21 cellular contexts compared by ENCODE assay signal in genomic region chr11:66150725-66151124, GRCh38.
DNase-seq lines count a peak whose midpoint lies in the region; ATAC-seq, FAIRE-seq and TF ChIP-seq lines count a peak whose summit lies in the region.
"Had no signal": no experiment of that assay in that cellular context is flagged by ENCODE, and none has a peak within 500 bp of the region (broad histone marks: within the 10 kb centered on the region; RNA-seq: fewer than 3 reads in every experiment).

No MANE protein-coding gene starts in this region.

- H3K27me3 ChIP-seq in cardiac muscle cell (no peaks in the 10 kb centered on the region), right atrium auricular region (no peaks in the 10 kb centered on the region), mesenchymal stem cell (ENCODE audit: control insufficient read depth in 1 of 2, insufficient read depth in 1 of 2, low read length in 2 of 2) (no peaks in the 10 kb centered on the region), smooth muscle cell (ENCODE audit: low read depth) (no peaks in the 10 kb centered on the region)
- H3K27me3 ChIP-seq: adrenal gland, breast epithelium, SJSA1 had no signal

- H3K9me3 ChIP-seq in cardiac muscle cell (ENCODE audit: low read depth) (no peaks in the 10 kb centered on the region), right atrium auricular region (no peaks in the 10 kb centered on the region), mesenchymal stem cell (ENCODE audit: control insufficient read depth, low read length) (peaks cover 7% of the 10 kb centered on the region), smooth muscle cell (replicated peaks; ENCODE audit: low read depth) (no peaks in the 10 kb centered on the region)
- H3K9me3 ChIP-seq: adrenal gland, breast epithelium had no signal

- no peak overlapping the region for H3K18ac ChIP-seq in mesenchymal stem cell (ENCODE audit: low read depth in 1 of 2, low read length in 2 of 2)

- peaks cover 16% of the 10 kb centered on the region for H3K79me1 ChIP-seq in mesenchymal stem cell (replicated peaks; ENCODE audit: low read length, poor library complexity, severe bottlenecking)

- no peak overlapping the region for H3K14ac ChIP-seq in mesenchymal stem cell (ENCODE audit: low read length in 2 of 2)

- H3K23ac ChIP-seq in mesenchymal stem cell (ENCODE audit: low read length in 2 of 2) = no peak overlapping the region

- H3K4me2 ChIP-seq in mesenchymal stem cell (ENCODE audit: low read length, poor library complexity, severe bottlenecking) (peak overlapping the region; percentile 7), smooth muscle cell (no peak overlapping the region)

- H4K20me1 ChIP-seq in smooth muscle cell (ENCODE audit: low read depth) = peaks cover 62% of the 10 kb centered on the region

- H3K4me3 ChIP-seq in cardiac muscle cell = no peak overlapping the region
- no peak overlapping the region for H3K4me3 ChIP-seq in right atrium auricular region
- H3K4me3 ChIP-seq in mesenchymal stem cell (ENCODE audit: insufficient read depth in 1 of 2, low read depth in 1 of 2, low read length in 2 of 2) = no peak overlapping the region
- H3K4me3 ChIP-seq in smooth muscle cell = no peak overlapping the region
- H3K4me3 ChIP-seq: adrenal gland, breast epithelium, SJSA1 had no signal

- TF ChIP-seq CTCF in cardiac muscle cell (IDR thresholded peaks at IDR 0.05; ENCODE audit: low read depth, low read length) = no peak
- no peak for TF ChIP-seq CTCF in right atrium auricular region (IDR thresholded peaks at IDR 0.05)
- TF ChIP-seq CTCF in smooth muscle cell (IDR thresholded peaks at IDR 0.05; ENCODE audit: borderline replicate concordance, insufficient read depth, poor library complexity, severe bottlenecking) = no peak

- no peak for ATAC-seq in GM21515 (IDR thresholded peaks at IDR 0.05; ENCODE audit: unreplicated experiment)
- ATAC-seq: left colon, sciatic nerve had no signal

- peaks cover 72% of the 10 kb centered on the region for H3K79me2 ChIP-seq in smooth muscle cell (ENCODE audit: low read depth)

- H2BK120ac ChIP-seq in mesenchymal stem cell (ENCODE audit: low read depth, low read length) = no peak overlapping the region

- H3K4ac ChIP-seq in mesenchymal stem cell (ENCODE audit: low read depth in 1 of 2, low read length in 2 of 2) = no peak overlapping the region

- H4K91ac ChIP-seq in mesenchymal stem cell (ENCODE audit: low read length) = no peak overlapping the region

- peak; percentile 35 for FAIRE-seq in RCC 7860 (lab: Jason Lieb, UNC)
- FAIRE-seq: H54 had no signal

- H4K8ac ChIP-seq in mesenchymal stem cell (ENCODE audit: low read length) = no peak overlapping the region

- H3K9ac ChIP-seq in mesenchymal stem cell (ENCODE audit: low read length) (no peak overlapping the region), smooth muscle cell (ENCODE audit: low read depth) (no peak overlapping the region)

- peak overlapping the region; percentile 78 for H3K27ac ChIP-seq in cardiac muscle cell
- H3K27ac ChIP-seq in right atrium auricular region = no peak overlapping the region
- peak overlapping the region; percentile 54 for H3K27ac ChIP-seq in mesenchymal stem cell (ENCODE audit: low read length, poor library complexity, severe bottlenecking)
- peak overlapping the region; percentile 17 for H3K27ac ChIP-seq in smooth muscle cell (ENCODE audit: low read depth)
- H3K27ac ChIP-seq: adrenal gland, breast epithelium, SJSA1 had no signal

- no peak overlapping the region for H2BK12ac ChIP-seq in mesenchymal stem cell (ENCODE audit: low read length in 2 of 2)

- DNase-seq in cardiac muscle cell (ENCODE audit: low read depth in 1 of 2, low spot score in 1 of 2) = no peak
- DNase-seq in right atrium auricular region (ENCODE audit: low spot score) = no peak
- DNase-seq in RCC 7860 (ENCODE audit: low spot score) = no peak
- DNase-seq in mesenchymal stem cell = no peak
- DNase-seq in smooth muscle cell (lab: John Stamatoyannopoulos, UW; ENCODE audit: unreplicated experiment) = no peak
- DNase-seq in glomerular visceral epithelial cell (ENCODE audit: extremely low spot score) = no peak
- no peak for DNase-seq in activated CD8-positive, alpha-beta memory T cell treated with anti-CD3 and anti-CD28 coated beads, Interleukin-2, amount 50 U/mL, for 48 hours
- DNase-seq: activated CD4-positive, alpha-beta T cell treated with anti-CD3 and anti-CD28 coated beads, Interleukin-2, amount 10 ng/mL, durations not matched to agents 24 days and 14 days; activated effector memory CD4-positive, alpha-beta T cell treated with Interleukin-2 at 50 U/mL for 16 hours; adrenal gland; C1 segment of cervical spinal cord; left colon; NCI-H1417 treated with DMSO at 0.1 percent for 48 hours; NCI-H446; NK-92 treated with Interleukin-12 subunit alpha and Interleukin-12 subunit beta, amount 100 ng/mL, for 24 hours; T-helper 1 cell had no signal

- H2BK15ac ChIP-seq in mesenchymal stem cell (ENCODE audit: low read depth, poor library complexity, severe bottlenecking) = no peak overlapping the region

- H3K4me1 ChIP-seq in cardiac muscle cell (ENCODE audit: low read depth) (peaks cover 18% of the 10 kb centered on the region), right atrium auricular region (peaks cover 0 to 15% of the 10 kb centered on the region in 2 donors), mesenchymal stem cell (ENCODE audit: control insufficient read depth, insufficient read depth, low read depth, low read length) (peaks cover 4% of the 10 kb centered on the region), smooth muscle cell (ENCODE audit: low read depth) (peaks cover 8% of the 10 kb centered on the region)
- H3K4me1 ChIP-seq: breast epithelium, SJSA1 had no signal

- no peaks in the 10 kb centered on the region for H3K36me3 ChIP-seq in cardiac muscle cell
- H3K36me3 ChIP-seq in right atrium auricular region = no peaks in the 10 kb centered on the region
- H3K36me3 ChIP-seq in mesenchymal stem cell (ENCODE audit: control insufficient read depth in 1 of 2, insufficient read depth in 2 of 2, low read depth in 1 of 2, low read length in 2 of 2) = no peaks in the 10 kb centered on the region
- peaks cover 8% of the 10 kb centered on the region for H3K36me3 ChIP-seq in smooth muscle cell (ENCODE audit: low read depth)
- H3K36me3 ChIP-seq: adrenal gland, breast epithelium had no signal

- H2AFZ ChIP-seq in mesenchymal stem cell (ENCODE audit: low read depth, low read length) (no peak overlapping the region), smooth muscle cell (ENCODE audit: low read depth) (no peak overlapping the region)

- H2AK5ac ChIP-seq in mesenchymal stem cell (ENCODE audit: low read length, severe bottlenecking) = no peak overlapping the region

- H3F3A ChIP-seq in smooth muscle cell (ENCODE audit: low read depth) = peaks cover 5% of the 10 kb centered on the region

- no peak overlapping the region for H2BK5ac ChIP-seq in mesenchymal stem cell (ENCODE audit: low read depth, low read length, poor library complexity, severe bottlenecking)

Comparison
In these comparisons a context has a peak if more than half of its experiments do, and no peak if none do; other contexts are left out.
1. H3K27ac ChIP-seq: peak in cardiac muscle cell (single experiment), mesenchymal stem cell (single experiment) and smooth muscle cell (single experiment); none in right atrium auricular region (0 of 2).